17 cellular contexts compared by ENCODE assay signal in the genomic region with DNA sequence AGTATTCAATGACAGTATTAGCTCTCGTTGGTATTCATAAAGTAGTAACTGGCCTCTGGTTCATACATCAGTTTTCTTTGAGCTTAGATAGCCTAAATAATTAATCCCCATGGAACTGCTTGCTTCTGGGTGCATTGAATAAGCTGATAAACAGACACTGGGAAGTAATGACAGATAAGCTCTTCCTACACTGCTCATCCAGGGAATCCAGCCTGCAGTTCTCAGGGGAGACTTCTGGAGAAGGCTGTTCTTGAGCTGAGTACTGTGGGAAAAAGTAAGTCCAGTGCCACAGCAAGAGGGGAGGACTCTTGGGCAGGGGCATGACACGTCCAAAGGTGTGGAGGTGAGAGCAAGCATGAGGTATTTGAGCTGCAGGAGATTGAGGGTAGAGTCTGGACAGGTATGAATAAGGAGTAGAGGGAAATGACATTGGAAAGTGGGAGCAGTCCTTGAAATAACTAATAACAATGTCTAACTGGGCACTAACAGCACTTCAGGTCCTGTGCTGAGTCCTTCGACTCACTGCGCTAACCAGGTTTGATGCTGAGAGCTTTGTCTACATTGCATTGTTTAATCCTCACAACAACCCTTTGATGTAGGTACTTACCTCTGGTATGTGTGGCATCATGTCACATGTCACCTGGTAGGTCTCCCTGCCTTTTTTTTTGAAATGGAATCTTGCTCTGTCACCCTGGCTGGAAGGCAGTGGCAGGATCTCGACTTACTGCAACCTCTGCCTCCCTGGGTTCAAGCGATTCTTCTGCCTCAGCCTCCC. TPM values are rescaled to one million over a fixed set of nuclear protein-coding genes. Genes with fewer than 3 reads are reported as not detected.
DNase-seq lines count a peak whose midpoint lies in the region; ATAC-seq and TF ChIP-seq lines count a peak whose summit lies in the region.
"Had no signal": no experiment of that assay in that cellular context is flagged by ENCODE, and none has a peak within 500 bp of the region (broad histone marks: within the 10 kb centered on the region; RNA-seq: fewer than 3 reads in every experiment).

No MANE protein-coding gene starts in this region.

- BruUV-seq in Caco-2 (replicated peaks; lab: Mats Ljungman, UMichigan) = no TSS peak

- H3K4me3 ChIP-seq in Caco-2 (ENCODE audit: low read depth, low read length) (no peak overlapping the region), osteoblast (ENCODE audit: insufficient read depth, low read length) (no peak overlapping the region), tibial artery (no peak overlapping the region)
- H3K4me3 ChIP-seq: gastroesophageal sphincter had no signal

- H3K4me1 ChIP-seq in Caco-2 = peaks cover 50% of the 10 kb centered on the region
- peaks cover 29% of the 10 kb centered on the region for H3K4me1 ChIP-seq in osteoblast (ENCODE audit: insufficient read depth, low read length)
- peaks cover 0 to 71% (median 38%) of the 10 kb centered on the region in 4 donors for H3K4me1 ChIP-seq in tibial artery

- peaks cover 36% of the 10 kb centered on the region for H3K36me3 Mint-ChIP-seq in Caco-2 (ENCODE audit: insufficient read depth, unreplicated experiment)
- H3K36me3 Mint-ChIP-seq in IgD-negative memory B cell = no peaks in the 10 kb centered on the region
- H3K36me3 Mint-ChIP-seq in brain = peaks cover 18% of the 10 kb centered on the region

- no peak for ATAC-seq in GM21529 (IDR thresholded peaks at IDR 0.05; ENCODE audit: unreplicated experiment)
- ATAC-seq: CD8-positive, alpha-beta T cell; gastroesophageal sphincter; stimulated activated effector memory CD8-positive, alpha-beta T cell treated with anti-CD3 and anti-CD28 coated beads, Interleukin-12 subunit alpha, Interleukin-12 subunit beta, amount 100 ng/mL, for 72 hours had no signal

- no peaks in the 10 kb centered on the region for H3K36me3 ChIP-seq in Caco-2 (ENCODE audit: control insufficient read depth, insufficient read depth, low read length)
- peaks cover 4% of the 10 kb centered on the region for H3K36me3 ChIP-seq in osteoblast (ENCODE audit: insufficient read depth, low read length)
- H3K36me3 ChIP-seq in tibial artery = peaks cover 0 to 6% (median 0%) of the 10 kb centered on the region in 3 donors
- H3K36me3 ChIP-seq: gastroesophageal sphincter had no signal

- POLR2A ChIA-PET in Caco-2 (lab: Charles Lee) = interaction anchor here (0.6 kb wide), 1 partner anchor 64 kb away, joined by 4 read pairs; no protein-coding TSS in a partner anchor

- H3K27ac ChIP-seq in osteoblast (ENCODE audit: low read depth, low read length) (peak overlapping the region; percentile 48), tibial artery (no peak overlapping the region)
- H3K27ac ChIP-seq: gastroesophageal sphincter had no signal

- peaks cover 81% of the 10 kb centered on the region for H3K79me2 ChIP-seq in osteoblast (ENCODE audit: insufficient read depth, low read length)

- peaks cover 2% of the 10 kb centered on the region for H4K20me1 ChIP-seq in osteoblast (ENCODE audit: insufficient read depth, low read length)

- H3K4me2 ChIP-seq in osteoblast (ENCODE audit: insufficient read depth, low read length) = peak overlapping the region; percentile 74

- CTCF ChIA-PET in Caco-2 (lab: Charles Lee) = interaction anchor here (0.7 to 1.1 kb wide), 2 partner anchors 43 to 98 kb away, joined by 3 to 4 read pairs; no protein-coding TSS in a partner anchor

- peak overlapping the region; percentile 93 for H3K27ac Mint-ChIP-seq in Caco-2 (ENCODE audit: unreplicated experiment)
- peak overlapping the region; percentile 1 to 65 (median 11) for H3K27ac Mint-ChIP-seq in IgD-negative memory B cell
- H3K27ac Mint-ChIP-seq in brain = peak overlapping the region in 3 of 5 experiments; percentile 68 to 85 (median 73)
- H3K27ac Mint-ChIP-seq: activated CD4-positive, alpha-beta memory T cell treated with anti-CD3 and anti-CD28 coated beads, Interleukin-2, amount 10 ng/mL, durations not matched to agents 7 days and 5 days; stimulated activated effector memory CD8-positive, alpha-beta T cell treated with anti-CD3 and anti-CD28 coated beads, Interleukin-12 subunit alpha, Interleukin-12 subunit beta, amount 100 ng/mL, for 72 hours; T-helper 1 cell treated with Interleukin-12 subunit alpha and Interleukin-12 subunit beta and Interleukin-4 antibody, amounts not matched to agents 30 μg/mL and 1 μg/mL, for 36 hours had no signal

- H2AFZ ChIP-seq in osteoblast (ENCODE audit: low read length) = no peak overlapping the region

- H3K4me1 Mint-ChIP-seq in Caco-2 (ENCODE audit: low read depth, unreplicated experiment) (peaks cover 23% of the 10 kb centered on the region), IgD-negative memory B cell (peaks cover 28 to 41% (median 39%) of the 10 kb centered on the region in 3 donors), brain (peaks cover 56% of the 10 kb centered on the region)

- H3K9me3 ChIP-seq in Caco-2 (no peaks in the 10 kb centered on the region), osteoblast (ENCODE audit: low read depth, low read length) (no peaks in the 10 kb centered on the region), tibial artery (no peaks in the 10 kb centered on the region)
- H3K9me3 ChIP-seq: gastroesophageal sphincter had no signal

- peak; percentile 55 to 69 for DNase-seq in Caco-2
- DNase-seq in osteoblast (ENCODE audit: insufficient read length, low spot score, missing footprints) = no peak
- DNase-seq in tibial artery = no peak
- no peak for DNase-seq in activated gamma-delta T cell (lab: John Stamatoyannopoulos, UW)
- DNase-seq: activated CD4-positive, alpha-beta memory T cell treated with anti-CD3 and anti-CD28 coated beads, Interleukin-2, amount 10 ng/mL, durations not matched to agents 7 days and 5 days; CD8-positive, alpha-beta T cell; H7; naive B cell; NCI-H2171; right cardiac atrium; stimulated activated CD4-positive, alpha-beta T cell treated with anti-CD3 and anti-CD28 coated beads, Interleukin-4, amount 100 ng/mL, for 24 hours had no signal

- TF ChIP-seq CTCF in Caco-2 (IDR thresholded peaks at IDR 0.05; ENCODE audit: insufficient read depth in 1 of 2, low read depth in 1 of 2, low read length in 1 of 2, severe bottlenecking in 1 of 2, unreplicated experiment in 1 of 2) = no peak
- no peak for TF ChIP-seq CTCF in brain (conservative IDR thresholded peaks at IDR 0.05)
- no peak for TF ChIP-seq CTCF in osteoblast (IDR thresholded peaks at IDR 0.05; ENCODE audit: extremely low read depth, low read depth, low read length)
- TF ChIP-seq CTCF in tibial artery (IDR thresholded peaks at IDR 0.05) = no peak

- H3K4me3 Mint-ChIP-seq in Caco-2 (ENCODE audit: unreplicated experiment) = peak overlapping the region; percentile 65
- peak overlapping the region in 1 of 4 donors; percentile 41 for H3K4me3 Mint-ChIP-seq in IgD-negative memory B cell
- peak overlapping the region in 4 of 5 experiments; percentile 9 to 33 (median 28) for H3K4me3 Mint-ChIP-seq in brain
- H3K4me3 Mint-ChIP-seq: activated CD4-positive, alpha-beta memory T cell treated with anti-CD3 and anti-CD28 coated beads, Interleukin-2, amount 10 ng/mL, durations not matched to agents 7 days and 5 days; CD8-positive, alpha-beta T cell; stimulated activated effector memory CD8-positive, alpha-beta T cell treated with anti-CD3 and anti-CD28 coated beads, Interleukin-12 subunit alpha, Interleukin-12 subunit beta, amount 100 ng/mL, for 72 hours; T-helper 1 cell treated with Interleukin-12 subunit alpha and Interleukin-12 subunit beta and Interleukin-4 antibody, amounts not matched to agents 30 μg/mL and 1 μg/mL, for 36 hours had no signal

- H3K9me3 Mint-ChIP-seq in Caco-2 (ENCODE audit: unreplicated experiment) (no peaks in the 10 kb centered on the region), IgD-negative memory B cell (no peaks in the 10 kb centered on the region), brain (no peaks in the 10 kb centered on the region)
- H3K9me3 Mint-ChIP-seq: activated CD4-positive, alpha-beta memory T cell treated with anti-CD3 and anti-CD28 coated beads, Interleukin-2, amount 10 ng/mL, durations not matched to agents 7 days and 5 days; CD8-positive, alpha-beta T cell; naive B cell; stimulated activated effector memory CD8-positive, alpha-beta T cell treated with anti-CD3 and anti-CD28 coated beads, Interleukin-12 subunit alpha, Interleukin-12 subunit beta, amount 100 ng/mL, for 72 hours; T-helper 1 cell treated with Interleukin-12 subunit alpha and Interleukin-12 subunit beta and Interleukin-4 antibody, amounts not matched to agents 30 μg/mL and 1 μg/mL, for 36 hours had no signal

- intact Hi-C loops in Caco-2 (cut with micrococcal nuclease; ENCODE audit: unreplicated experiment) = no loop called here
- intact Hi-C loops in tibial artery (cut with DNase I; ENCODE audit: low total_unique reads) = no loop called here

- no peaks in the 10 kb centered on the region for H3K27me3 ChIP-seq in Caco-2 (replicated peaks; ENCODE audit: control insufficient read depth, insufficient read depth, low read length)
- no peaks in the 10 kb centered on the region for H3K27me3 ChIP-seq in osteoblast (ENCODE audit: insufficient read depth, low read length)
- no peaks in the 10 kb centered on the region for H3K27me3 ChIP-seq in tibial artery
- H3K27me3 ChIP-seq: gastroesophageal sphincter had no signal

- no peaks in the 10 kb centered on the region for H3K27me3 Mint-ChIP-seq in Caco-2 (ENCODE audit: insufficient read depth, unreplicated experiment)
- no peaks in the 10 kb centered on the region for H3K27me3 Mint-ChIP-seq in IgD-negative memory B cell
- H3K27me3 Mint-ChIP-seq in brain = no peaks in the 10 kb centered on the region
- H3K27me3 Mint-ChIP-seq: activated CD4-positive, alpha-beta memory T cell treated with anti-CD3 and anti-CD28 coated beads, Interleukin-2, amount 10 ng/mL, durations not matched to agents 7 days and 5 days; naive B cell had no signal

RNA-seq across cellular contexts. Expression of gene GARRE1, which starts 7.2 kb away (rescaled TPM):
- total RNA-seq in Caco-2 (2022) = 20.2 and 20.7 TPM in 2 replicates
- 8.6 TPM for polyA plus RNA-seq in IgD-negative memory B cell
- polyA plus RNA-seq in brain (ENCODE audit: insufficient read depth, low read depth, low replicate concordance) = 11.7 TPM
- 25.0 and 29.8 TPM in 2 replicates for total RNA-seq in osteoblast

Comparison
In these comparisons a context has a peak if more than half of its experiments do, and no peak if none do; other contexts are left out.
1. DNase-seq: peak in Caco-2 (2 of 2); none in osteoblast (single experiment), tibial artery (0 of 2) and activated gamma-delta T cell (single experiment).
2. H3K27ac Mint-ChIP-seq: peak in every context shown above with its lines; median percentile 93 in Caco-2; 73 in brain; 11 in IgD-negative memory B cell.